35 cellular contexts compared by ENCODE assay signal in the genomic region with DNA sequence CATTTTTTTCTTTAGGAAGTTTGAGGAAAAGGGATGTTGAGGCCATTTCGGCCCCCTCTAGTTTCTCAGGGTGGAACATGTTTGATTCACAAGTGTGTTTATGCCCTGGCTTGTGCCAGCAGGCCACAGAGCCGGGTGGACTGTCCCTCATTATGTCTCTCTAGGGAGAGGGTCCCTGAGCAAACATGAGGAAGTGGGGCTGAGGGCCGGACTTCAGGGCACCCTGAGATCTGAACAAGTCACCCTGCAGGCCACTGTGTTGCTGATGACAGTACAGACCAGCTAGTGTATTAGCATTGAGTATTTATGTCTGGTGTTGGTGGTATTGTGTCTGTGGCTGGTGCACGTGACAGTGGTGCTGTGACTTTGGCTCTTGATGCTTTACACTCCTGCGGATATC. TPM values are rescaled to one million over a fixed set of nuclear protein-coding genes. Genes with fewer than 3 reads are reported as not detected.
DNase-seq lines count a peak whose midpoint lies in the region; ATAC-seq and TF ChIP-seq lines count a peak whose summit lies in the region.
"Had no signal": no experiment of that assay in that cellular context is flagged by ENCODE, and none has a peak within 500 bp of the region (broad histone marks: within the 10 kb centered on the region; RNA-seq: fewer than 3 reads in every experiment).

No MANE protein-coding gene starts in this region.

- H2AFZ ChIP-seq in neural progenitor cell (replicated peaks): no peak overlapping the region
- H2AFZ ChIP-seq: parathyroid adenoma had no signal

- H3F3A ChIP-seq in neural progenitor cell (ENCODE audit: low read depth): peaks cover 28% of the 10 kb centered on the region

- H3K36me3 Mint-ChIP-seq in Caco-2 (ENCODE audit: insufficient read depth, unreplicated experiment): peaks cover 6% of the 10 kb centered on the region
- H3K36me3 Mint-ChIP-seq in T-helper 17 cell (ENCODE audit: low read depth): peaks cover 4% of the 10 kb centered on the region
- H3K36me3 Mint-ChIP-seq in endothelial cell (ENCODE audit: low read depth, unreplicated experiment): peaks cover 23% of the 10 kb centered on the region
- H3K36me3 Mint-ChIP-seq in neural progenitor cell: peaks cover 5% of the 10 kb centered on the region
- H3K36me3 Mint-ChIP-seq: natural killer cell treated with Interleukin-12 subunit alpha and Interleukin-12 subunit beta and Interleukin-15 and Interleukin-18, amount 100 ng/mL, for 72 hours had no signal

- H3K79me2 ChIP-seq in neural progenitor cell (ENCODE audit: low read depth): no peaks in the 10 kb centered on the region
- H3K79me2 ChIP-seq: parathyroid adenoma had no signal

- peak overlapping the region; percentile 7 for H3K4me3 Mint-ChIP-seq in Caco-2 (ENCODE audit: unreplicated experiment)
- no peak overlapping the region for H3K4me3 Mint-ChIP-seq in T-helper 17 cell
- H3K4me3 Mint-ChIP-seq in endothelial cell (ENCODE audit: unreplicated experiment): peak overlapping the region; percentile 68
- H3K4me3 Mint-ChIP-seq in neural progenitor cell: no peak overlapping the region
- H3K4me3 Mint-ChIP-seq: activated T-cell treated with anti-CD3 and anti-CD28 coated beads, Interleukin-2, amount 50 U/mL, for 72 hours; CD4-positive, alpha-beta T cell; natural killer cell treated with Interleukin-12 subunit alpha and Interleukin-12 subunit beta and Interleukin-15 and Interleukin-18, amount 100 ng/mL, for 72 hours had no signal

- no TSS peak for BruUV-seq in Caco-2 (replicated peaks; lab: Mats Ljungman, UMichigan)

- intact Hi-C loops in Caco-2 (cut with micrococcal nuclease; ENCODE audit: unreplicated experiment): no loop called here

- H3K9ac ChIP-seq in neural progenitor cell: no peak overlapping the region
- H3K9ac ChIP-seq: parathyroid adenoma had no signal

- no peaks in the 10 kb centered on the region for H3K27me3 ChIP-seq in Caco-2 (replicated peaks; ENCODE audit: control insufficient read depth, insufficient read depth, low read length)
- H3K27me3 ChIP-seq in neural progenitor cell: no peaks in the 10 kb centered on the region
- H3K27me3 ChIP-seq: dorsolateral prefrontal cortex, gastrocnemius medialis had no signal

- CTCF ChIA-PET in Caco-2 (lab: Charles Lee): interaction anchor here (0.6 kb wide), 1 partner anchor 12 kb away, joined by 3 read pairs; no protein-coding TSS in a partner anchor

- H3K4me3 ChIP-seq in Caco-2 (ENCODE audit: low read depth, low read length) (no peak overlapping the region), neural progenitor cell (no peak overlapping the region)
- H3K4me3 ChIP-seq: A549, dorsolateral prefrontal cortex, gastrocnemius medialis, HAP-1, lower lobe of right lung had no signal

- no peak overlapping the region for H3K27ac ChIP-seq in neural progenitor cell
- H3K27ac ChIP-seq: A549, dorsolateral prefrontal cortex, gastrocnemius medialis, lower lobe of right lung, parathyroid adenoma had no signal

- no peak for TF ChIP-seq CTCF in Caco-2 (IDR thresholded peaks at IDR 0.05; ENCODE audit: insufficient read depth in 1 of 2, low read depth in 1 of 2, low read length in 1 of 2, severe bottlenecking in 1 of 2, unreplicated experiment in 1 of 2)
- TF ChIP-seq CTCF in endothelial cell (IDR thresholded peaks at IDR 0.05; ENCODE audit: unreplicated experiment): no peak
- no peak for TF ChIP-seq CTCF in neural progenitor cell (IDR thresholded peaks at IDR 0.05)

- POLR2A ChIA-PET in Caco-2 (lab: Charles Lee): no interaction called here

- peaks cover 19% of the 10 kb centered on the region for H3K4me1 Mint-ChIP-seq in Caco-2 (ENCODE audit: low read depth, unreplicated experiment)
- peaks cover 2% of the 10 kb centered on the region for H3K4me1 Mint-ChIP-seq in T-helper 17 cell
- H3K4me1 Mint-ChIP-seq in endothelial cell (ENCODE audit: unreplicated experiment): peaks cover 64% of the 10 kb centered on the region
- H3K4me1 Mint-ChIP-seq in neural progenitor cell: peaks cover 71% of the 10 kb centered on the region

- DNase-seq in Caco-2 (no peak), T-helper 17 cell (no peak), endothelial cell (ENCODE audit: low spot score) (no peak), neural progenitor cell (ENCODE audit: low spot score) (no peak), dermis blood vessel endothelial cell (no peak), NCI-H1092 treated with DMSO at 0.1 percent for 48 hours (lab: John Stamatoyannopoulos, UW) (no peak), RPMI8226 (no peak)
- DNase-seq: activated CD4-positive, alpha-beta T cell treated with anti-CD3 and anti-CD28 coated beads, Interleukin-2, amount 50 U/mL, for 4 hours; activated naive CD4-positive, alpha-beta T cell treated with Interleukin-2 at 50 U/mL for 16 hours; activated T-cell treated with anti-CD3 and anti-CD28 coated beads, Interleukin-2, amount 50 U/mL, for 72 hours; CD4-positive, alpha-beta T cell; cerebellar nuclear complex; gastrocnemius medialis; hippocampal formation; lower lobe of right lung; NCI-H1092; NCI-H187 treated with DMSO at 0.1 percent for 48 hours; NCI-H2171 treated with DMSO at 0.1 percent for 48 hours; NCI-H510A; stimulated activated CD4-positive, alpha-beta T cell treated with anti-CD3 and anti-CD28 coated beads, Interleukin-1b, Interleukin-23, amount 100 ng/mL, for 48 hours; stimulated activated naive CD8-positive, alpha-beta T cell treated with anti-CD3 and anti-CD28 coated beads, Interleukin-15, Interleukin-2, amounts not matched to agents 100 U/mL and 50 U/mL, for 24 hours had no signal

- no peaks in the 10 kb centered on the region for H3K9me3 Mint-ChIP-seq in Caco-2 (ENCODE audit: unreplicated experiment)
- no peaks in the 10 kb centered on the region for H3K9me3 Mint-ChIP-seq in endothelial cell (ENCODE audit: unreplicated experiment)
- no peaks in the 10 kb centered on the region for H3K9me3 Mint-ChIP-seq in neural progenitor cell
- H3K9me3 Mint-ChIP-seq: activated T-cell treated with anti-CD3 and anti-CD28 coated beads, Interleukin-2, amount 50 U/mL, for 72 hours; CD4-positive, alpha-beta T cell; natural killer cell treated with Interleukin-12 subunit alpha and Interleukin-12 subunit beta and Interleukin-15 and Interleukin-18, amount 100 ng/mL, for 72 hours had no signal

- H3K36me3 ChIP-seq in Caco-2 (ENCODE audit: control insufficient read depth, insufficient read depth, low read length) (no peaks in the 10 kb centered on the region), neural progenitor cell (no peaks in the 10 kb centered on the region)
- H3K36me3 ChIP-seq: gastrocnemius medialis, HAP-1, lower lobe of right lung had no signal

- H3K4me1 ChIP-seq in Caco-2: peaks cover 25% of the 10 kb centered on the region; the same call in 1 of the 2 replicates
- H3K4me1 ChIP-seq in neural progenitor cell: peaks cover 51% of the 10 kb centered on the region
- H3K4me1 ChIP-seq: gastrocnemius medialis, lower lobe of right lung, parathyroid adenoma had no signal

- ATAC-seq in T-helper 17 cell (no peak), HG03175 (IDR thresholded peaks at IDR 0.05; ENCODE audit: unreplicated experiment) (no peak)
- ATAC-seq: A549; activated T-cell treated with anti-CD3 and anti-CD28 coated beads, Interleukin-2, amount 50 U/mL, for 72 hours; gastrocnemius medialis; lower lobe of right lung; natural killer cell treated with Interleukin-12 subunit alpha and Interleukin-12 subunit beta and Interleukin-15 and Interleukin-18, amount 100 ng/mL, for 72 hours; stimulated activated naive CD8-positive, alpha-beta T cell treated with anti-CD3 and anti-CD28 coated beads, Interleukin-15, Interleukin-2, amounts not matched to agents 100 U/mL and 50 U/mL, for 24 hours had no signal

- H3K27me3 Mint-ChIP-seq in Caco-2 (ENCODE audit: insufficient read depth, unreplicated experiment) (no peaks in the 10 kb centered on the region), T-helper 17 cell (peaks cover 49% of the 10 kb centered on the region), endothelial cell (ENCODE audit: unreplicated experiment) (peaks cover 25% of the 10 kb centered on the region), neural progenitor cell (ENCODE audit: insufficient read depth, low read depth) (peaks cover 7% of the 10 kb centered on the region)

- peak overlapping the region; percentile 44 for H3K27ac Mint-ChIP-seq in Caco-2 (ENCODE audit: unreplicated experiment)
- peak overlapping the region; percentile 10 for H3K27ac Mint-ChIP-seq in T-helper 17 cell
- H3K27ac Mint-ChIP-seq in endothelial cell (ENCODE audit: unreplicated experiment): peak overlapping the region; percentile 74
- peak overlapping the region; percentile 23 for H3K27ac Mint-ChIP-seq in neural progenitor cell
- H3K27ac Mint-ChIP-seq: activated T-cell treated with anti-CD3 and anti-CD28 coated beads, Interleukin-2, amount 50 U/mL, for 72 hours; CD4-positive, alpha-beta T cell; natural killer cell treated with Interleukin-12 subunit alpha and Interleukin-12 subunit beta and Interleukin-15 and Interleukin-18, amount 100 ng/mL, for 72 hours had no signal

- H4K20me1 ChIP-seq in neural progenitor cell (ENCODE audit: low read depth): peaks cover 17% of the 10 kb centered on the region

- H3K9me3 ChIP-seq in Caco-2 (no peaks in the 10 kb centered on the region), T-helper 17 cell (ENCODE audit: control insufficient read depth, low read length, poor library complexity, severe bottlenecking) (no peaks in the 10 kb centered on the region), neural progenitor cell (ENCODE audit: low read depth) (no peaks in the 10 kb centered on the region)
- H3K9me3 ChIP-seq: A549, gastrocnemius medialis, HAP-1, lower lobe of right lung had no signal

- no peak overlapping the region for H3K4me2 ChIP-seq in neural progenitor cell
- H3K4me2 ChIP-seq: A549 had no signal

RNA-seq across cellular contexts. Expression of gene RNU5B-1, which starts 35.0 kb away (rescaled TPM):
- total RNA-seq in Caco-2 (2022): not detected in 2 replicates
- total RNA-seq in T-helper 17 cell: not detected
- total RNA-seq in endothelial cell (ENCODE audit: unreplicated experiment): not detected
- not detected in 2 replicates for total RNA-seq in neural progenitor cell (ENCODE audit: low replicate concordance)
- not detected in 2 replicates for total RNA-seq in dermis blood vessel endothelial cell
- total RNA-seq: activated T-cell treated with anti-CD3 and anti-CD28 coated beads, Interleukin-2, amount 50 U/mL, for 72 hours; Daoy; endothelial cell of umbilical vein; gastrocnemius medialis; M059J; natural killer cell treated with Interleukin-12 subunit alpha and Interleukin-12 subunit beta and Interleukin-15 and Interleukin-18, amount 100 ng/mL, for 72 hours; RPMI7951; T-helper 1 cell treated with Interleukin-12 subunit alpha and Interleukin-12 subunit beta and Interleukin-4 antibody, amounts not matched to agents 30 ng/mL and 1 ng/mL, for 36 hours had no signal

RNA-seq across cellular contexts. Expression of gene IGDCC3, which starts 38.4 kb away (rescaled TPM):
- total RNA-seq in Caco-2 (2022) (43.5 and 51.2 TPM in 2 replicates), T-helper 17 cell (not detected), endothelial cell (ENCODE audit: unreplicated experiment) (538 TPM), neural progenitor cell (ENCODE audit: low replicate concordance) (15.8 and 29.4 TPM in 2 replicates), dermis blood vessel endothelial cell (not detected in 2 replicates)
- total RNA-seq: activated T-cell treated with anti-CD3 and anti-CD28 coated beads, Interleukin-2, amount 50 U/mL, for 72 hours; CD4-positive, alpha-beta T cell; Daoy; endothelial cell of umbilical vein; gastrocnemius medialis; lower lobe of right lung; M059J; natural killer cell treated with Interleukin-12 subunit alpha and Interleukin-12 subunit beta and Interleukin-15 and Interleukin-18, amount 100 ng/mL, for 72 hours; RPMI7951; T-helper 1 cell treated with Interleukin-12 subunit alpha and Interleukin-12 subunit beta and Interleukin-4 antibody, amounts not matched to agents 30 ng/mL and 1 ng/mL, for 36 hours had no signal

RNA-seq across cellular contexts. Expression of gene RNU5A-1, which starts 43.6 kb away (rescaled TPM):
- total RNA-seq in Caco-2 (2022): not detected in 2 replicates
- not detected for total RNA-seq in T-helper 17 cell
- total RNA-seq in endothelial cell (ENCODE audit: unreplicated experiment): not detected
- total RNA-seq in neural progenitor cell (ENCODE audit: low replicate concordance): not detected in 2 replicates
- total RNA-seq in dermis blood vessel endothelial cell: not detected in 2 replicates
- total RNA-seq: activated T-cell treated with anti-CD3 and anti-CD28 coated beads, Interleukin-2, amount 50 U/mL, for 72 hours; CD4-positive, alpha-beta T cell; Daoy; endothelial cell of umbilical vein; gastrocnemius medialis; lower lobe of right lung; M059J; mucosa of gallbladder; natural killer cell treated with Interleukin-12 subunit alpha and Interleukin-12 subunit beta and Interleukin-15 and Interleukin-18, amount 100 ng/mL, for 72 hours; RPMI7951; T-helper 1 cell treated with Interleukin-12 subunit alpha and Interleukin-12 subunit beta and Interleukin-4 antibody, amounts not matched to agents 30 ng/mL and 1 ng/mL, for 36 hours; temporal lobe; urinary bladder had no signal

RNA-seq across cellular contexts. Expression of gene PARP16, which starts 52.8 kb away (rescaled TPM):
- total RNA-seq in Caco-2 (2022): 6.9 and 9.5 TPM in 2 replicates
- 10 to 100 TPM; 11.5 to 13.8 TPM for total RNA-seq in T-helper 17 cell
- 2.8 TPM for total RNA-seq in endothelial cell (ENCODE audit: unreplicated experiment)
- 5.7 and 9.4 TPM in 2 replicates for total RNA-seq in neural progenitor cell (ENCODE audit: low replicate concordance)
- 2.0 and 3.0 TPM in 2 replicates for total RNA-seq in dermis blood vessel endothelial cell

Comparison
In these comparisons a context has a peak if more than half of its experiments do, and no peak if none do; other contexts are left out.
1. H3K27ac Mint-ChIP-seq: peak in every context shown above with its lines; median percentile 74 in endothelial cell; 44 in Caco-2; 23 in neural progenitor cell; 10 in T-helper 17 cell.
2. H3K4me3 Mint-ChIP-seq: peak in Caco-2 (single experiment) and endothelial cell (single experiment); none in T-helper 17 cell (single experiment) and neural progenitor cell (single experiment).
3. RNA of gene IGDCC3, which starts 38.4 kb away (total RNA-seq): 538 TPM in endothelial cell (single experiment), 43.5 to 51.2 TPM in Caco-2 and 15.8 to 29.4 TPM in neural progenitor cell; not detected in T-helper 17 cell and not detected in dermis blood vessel endothelial cell; every median in the first group is over 10 times any median in the second.